1 cellular context compared by ENCODE assay signal in genomic region chr3:155572085-155572484, GRCh38.
TF ChIP-seq lines count a peak whose summit lies in the region.

No MANE protein-coding gene starts in this region.

TF ChIP-seq in GM23338, 12 proteins besides CTCF, POLR2A, EP300 and RAD21 (continued from another document):
- TF ChIP-seq REST (IDR thresholded peaks at IDR 0.05; ENCODE audit: unreplicated experiment) (no peak), POLR2AphosphoS5 (IDR thresholded peaks at IDR 0.05; ENCODE audit: low read depth) (no peak), STAT1 (IDR thresholded peaks at IDR 0.05; ENCODE audit: unreplicated experiment) (no peak)
